In the genomic region with DNA sequence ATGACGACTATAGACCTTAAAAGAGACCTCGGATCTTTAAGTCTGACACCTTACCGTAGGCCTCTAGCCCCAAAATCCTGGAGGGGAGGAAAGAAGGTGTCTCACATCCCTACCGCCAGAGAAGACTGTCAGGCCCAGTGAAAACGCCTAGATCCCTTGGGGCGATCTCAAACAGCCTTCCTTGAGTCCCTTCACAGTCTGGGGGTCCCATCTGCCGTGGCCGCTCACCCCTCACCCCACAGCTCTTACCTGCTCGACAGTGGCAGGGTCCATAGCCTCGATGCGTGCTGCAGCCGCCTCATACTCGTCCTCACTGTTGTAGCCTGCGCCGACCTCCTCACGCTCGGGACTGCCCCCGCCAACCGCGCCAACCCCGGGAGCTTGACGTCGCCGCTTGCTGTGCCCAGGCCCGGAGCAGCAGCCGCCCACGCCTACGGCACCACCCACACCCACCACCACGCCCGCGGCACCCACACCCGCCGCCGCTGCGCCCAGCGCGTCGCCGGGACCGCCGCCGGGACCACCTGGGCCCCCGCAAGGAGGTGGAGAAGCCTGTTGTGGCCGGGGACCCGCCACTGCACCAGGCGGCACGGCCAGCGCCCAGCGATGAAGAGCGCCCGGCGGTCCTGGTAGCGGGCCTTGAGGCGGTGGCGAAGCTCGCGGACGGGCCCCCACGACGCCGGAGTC, we compare ENCODE assay signal across 1 cellular context.
TF ChIP-seq lines count a peak whose summit lies in the region.

No MANE protein-coding gene starts in this region.

TF ChIP-seq in HEK293, 187 proteins besides CTCF, POLR2A, EP300 and RAD21 (continued from another document and continues in another):
- TF ChIP-seq, protein P1, sequence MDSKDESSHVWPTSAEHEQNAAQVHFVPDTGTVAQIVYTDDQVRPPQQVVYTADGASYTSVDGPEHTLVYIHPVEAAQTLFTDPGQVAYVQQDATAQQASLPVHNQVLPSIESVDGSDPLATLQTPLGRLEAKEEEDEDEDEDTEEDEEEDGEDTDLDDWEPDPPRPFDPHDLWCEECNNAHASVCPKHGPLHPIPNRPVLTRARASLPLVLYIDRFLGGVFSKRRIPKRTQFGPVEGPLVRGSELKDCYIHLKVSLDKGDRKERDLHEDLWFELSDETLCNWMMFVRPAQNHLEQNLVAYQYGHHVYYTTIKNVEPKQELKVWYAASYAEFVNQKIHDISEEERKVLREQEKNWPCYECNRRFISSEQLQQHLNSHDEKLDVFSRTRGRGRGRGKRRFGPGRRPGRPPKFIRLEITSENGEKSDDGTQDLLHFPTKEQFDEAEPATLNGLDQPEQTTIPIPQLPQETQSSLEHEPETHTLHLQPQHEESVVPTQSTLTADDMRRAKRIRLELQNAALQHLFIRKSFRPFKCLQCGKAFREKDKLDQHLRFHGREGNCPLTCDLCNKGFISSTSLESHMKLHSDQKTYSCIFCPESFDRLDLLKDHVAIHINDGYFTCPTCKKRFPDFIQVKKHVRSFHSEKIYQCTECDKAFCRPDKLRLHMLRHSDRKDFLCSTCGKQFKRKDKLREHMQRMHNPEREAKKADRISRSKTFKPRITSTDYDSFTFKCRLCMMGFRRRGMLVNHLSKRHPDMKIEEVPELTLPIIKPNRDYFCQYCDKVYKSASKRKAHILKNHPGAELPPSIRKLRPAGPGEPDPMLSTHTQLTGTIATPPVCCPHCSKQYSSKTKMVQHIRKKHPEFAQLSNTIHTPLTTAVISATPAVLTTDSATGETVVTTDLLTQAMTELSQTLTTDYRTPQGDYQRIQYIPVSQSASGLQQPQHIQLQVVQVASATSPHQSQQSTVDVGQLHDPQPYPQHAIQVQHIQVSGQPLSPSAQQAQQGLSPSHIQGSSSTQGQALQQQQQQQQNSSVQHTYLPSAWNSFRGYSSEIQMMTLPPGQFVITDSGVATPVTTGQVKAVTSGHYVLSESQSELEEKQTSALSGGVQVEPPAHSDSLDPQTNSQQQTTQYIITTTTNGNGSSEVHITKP (tag by site-specific recombination; IDR thresholded peaks at IDR 0.05) = peak; percentile 10; the same call in 1 of the 2 replicates
- TF ChIP-seq ZNF48 (tag by site-specific recombination; IDR thresholded peaks at IDR 0.05) (no peak), ZNF133 (tag by site-specific recombination; IDR thresholded peaks at IDR 0.05) (no peak), YY2 (tag by site-specific recombination; IDR thresholded peaks at IDR 0.05) (no peak), SALL2 (tag by site-specific recombination; IDR thresholded peaks at IDR 0.05; ENCODE audit: borderline replicate concordance) (no peak), ZNF76 (tag by site-specific recombination; IDR thresholded peaks at IDR 0.05; ENCODE audit: borderline replicate concordance, low read depth) (no peak), ZNF610 (tag by site-specific recombination; IDR thresholded peaks at IDR 0.05; ENCODE audit: borderline replicate concordance) (no peak), ZNF302 (tag by site-specific recombination; IDR thresholded peaks at IDR 0.05; ENCODE audit: low read depth) (no peak), EGR2 (tag by site-specific recombination; IDR thresholded peaks at IDR 0.05; ENCODE audit: low read depth) (peak; percentile 55; the same call in 1 of the 2 replicates), ZFP69B (tag by site-specific recombination; IDR thresholded peaks at IDR 0.05) (no peak), IKZF3 (tag by site-specific recombination; IDR thresholded peaks at IDR 0.05) (no peak), SP2 (tag by site-specific recombination; IDR thresholded peaks at IDR 0.05) (no peak), KLF8 (tag by site-specific recombination; IDR thresholded peaks at IDR 0.05) (no peak), ZNF221 (tag by site-specific recombination; IDR thresholded peaks at IDR 0.05; ENCODE audit: borderline replicate concordance) (no peak), KLF9 (tag by site-specific recombination; IDR thresholded peaks at IDR 0.05; ENCODE audit: low read depth) (peak; percentile 46; the same call in 1 of the 2 replicates), SCRT2 (tag by site-specific recombination; IDR thresholded peaks at IDR 0.05) (no peak), ZNF211 (tag by site-specific recombination; IDR thresholded peaks at IDR 0.05; ENCODE audit: low read depth) (no peak), TCF7L2 (IDR thresholded peaks at IDR 0.05; ENCODE audit: borderline replicate concordance, low read depth, low read length) (no peak), ZNF548 (tag by site-specific recombination; IDR thresholded peaks at IDR 0.05) (no peak), ZFP37 (tag by site-specific recombination; IDR thresholded peaks at IDR 0.05) (no peak), ZNF777 (tag by site-specific recombination; IDR thresholded peaks at IDR 0.05; ENCODE audit: borderline replicate concordance) (no peak), ZNF2 (tag by site-specific recombination; IDR thresholded peaks at IDR 0.05) (no peak), SP3 (tag by site-specific recombination; IDR thresholded peaks at IDR 0.05) (peak; percentile 29; the same call in 1 of the 2 replicates), ZNF529 (tag by site-specific recombination; IDR thresholded peaks at IDR 0.05; ENCODE audit: insufficient replicate concordance) (no peak), ZNF785 (tag by site-specific recombination; IDR thresholded peaks at IDR 0.05) (no peak), ZNF23 (tag by site-specific recombination; IDR thresholded peaks at IDR 0.05; ENCODE audit: borderline replicate concordance) (no peak), ZNF214 (tag by site-specific recombination; IDR thresholded peaks at IDR 0.05; ENCODE audit: borderline replicate concordance) (no peak), ZSCAN30 (tag by site-specific recombination; IDR thresholded peaks at IDR 0.05) (no peak), FEZF1 (tag by site-specific recombination; IDR thresholded peaks at IDR 0.05) (no peak), ZBTB21 (tag by site-specific recombination; IDR thresholded peaks at IDR 0.05) (no peak)
- TF ChIP-seq, protein P2, sequence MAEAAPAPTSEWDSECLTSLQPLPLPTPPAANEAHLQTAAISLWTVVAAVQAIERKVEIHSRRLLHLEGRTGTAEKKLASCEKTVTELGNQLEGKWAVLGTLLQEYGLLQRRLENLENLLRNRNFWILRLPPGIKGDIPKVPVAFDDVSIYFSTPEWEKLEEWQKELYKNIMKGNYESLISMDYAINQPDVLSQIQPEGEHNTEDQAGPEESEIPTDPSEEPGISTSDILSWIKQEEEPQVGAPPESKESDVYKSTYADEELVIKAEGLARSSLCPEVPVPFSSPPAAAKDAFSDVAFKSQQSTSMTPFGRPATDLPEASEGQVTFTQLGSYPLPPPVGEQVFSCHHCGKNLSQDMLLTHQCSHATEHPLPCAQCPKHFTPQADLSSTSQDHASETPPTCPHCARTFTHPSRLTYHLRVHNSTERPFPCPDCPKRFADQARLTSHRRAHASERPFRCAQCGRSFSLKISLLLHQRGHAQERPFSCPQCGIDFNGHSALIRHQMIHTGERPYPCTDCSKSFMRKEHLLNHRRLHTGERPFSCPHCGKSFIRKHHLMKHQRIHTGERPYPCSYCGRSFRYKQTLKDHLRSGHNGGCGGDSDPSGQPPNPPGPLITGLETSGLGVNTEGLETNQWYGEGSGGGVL (tag by site-specific recombination; IDR thresholded peaks at IDR 0.05) = no peak
- TF ChIP-seq, protein P3, sequence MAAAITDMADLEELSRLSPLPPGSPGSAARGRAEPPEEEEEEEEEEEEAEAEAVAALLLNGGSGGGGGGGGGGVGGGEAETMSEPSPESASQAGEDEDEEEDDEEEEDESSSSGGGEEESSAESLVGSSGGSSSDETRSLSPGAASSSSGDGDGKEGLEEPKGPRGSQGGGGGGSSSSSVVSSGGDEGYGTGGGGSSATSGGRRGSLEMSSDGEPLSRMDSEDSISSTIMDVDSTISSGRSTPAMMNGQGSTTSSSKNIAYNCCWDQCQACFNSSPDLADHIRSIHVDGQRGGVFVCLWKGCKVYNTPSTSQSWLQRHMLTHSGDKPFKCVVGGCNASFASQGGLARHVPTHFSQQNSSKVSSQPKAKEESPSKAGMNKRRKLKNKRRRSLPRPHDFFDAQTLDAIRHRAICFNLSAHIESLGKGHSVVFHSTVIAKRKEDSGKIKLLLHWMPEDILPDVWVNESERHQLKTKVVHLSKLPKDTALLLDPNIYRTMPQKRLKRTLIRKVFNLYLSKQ (tag by site-specific recombination; IDR thresholded peaks at IDR 0.05; ENCODE audit: borderline replicate concordance) = no peak
- TF ChIP-seq, protein P4, sequence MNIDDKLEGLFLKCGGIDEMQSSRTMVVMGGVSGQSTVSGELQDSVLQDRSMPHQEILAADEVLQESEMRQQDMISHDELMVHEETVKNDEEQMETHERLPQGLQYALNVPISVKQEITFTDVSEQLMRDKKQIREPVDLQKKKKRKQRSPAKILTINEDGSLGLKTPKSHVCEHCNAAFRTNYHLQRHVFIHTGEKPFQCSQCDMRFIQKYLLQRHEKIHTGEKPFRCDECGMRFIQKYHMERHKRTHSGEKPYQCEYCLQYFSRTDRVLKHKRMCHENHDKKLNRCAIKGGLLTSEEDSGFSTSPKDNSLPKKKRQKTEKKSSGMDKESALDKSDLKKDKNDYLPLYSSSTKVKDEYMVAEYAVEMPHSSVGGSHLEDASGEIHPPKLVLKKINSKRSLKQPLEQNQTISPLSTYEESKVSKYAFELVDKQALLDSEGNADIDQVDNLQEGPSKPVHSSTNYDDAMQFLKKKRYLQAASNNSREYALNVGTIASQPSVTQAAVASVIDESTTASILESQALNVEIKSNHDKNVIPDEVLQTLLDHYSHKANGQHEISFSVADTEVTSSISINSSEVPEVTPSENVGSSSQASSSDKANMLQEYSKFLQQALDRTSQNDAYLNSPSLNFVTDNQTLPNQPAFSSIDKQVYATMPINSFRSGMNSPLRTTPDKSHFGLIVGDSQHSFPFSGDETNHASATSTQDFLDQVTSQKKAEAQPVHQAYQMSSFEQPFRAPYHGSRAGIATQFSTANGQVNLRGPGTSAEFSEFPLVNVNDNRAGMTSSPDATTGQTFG (tag by site-specific recombination; IDR thresholded peaks at IDR 0.05; ENCODE audit: borderline replicate concordance) = no peak
- TF ChIP-seq, protein P5, sequence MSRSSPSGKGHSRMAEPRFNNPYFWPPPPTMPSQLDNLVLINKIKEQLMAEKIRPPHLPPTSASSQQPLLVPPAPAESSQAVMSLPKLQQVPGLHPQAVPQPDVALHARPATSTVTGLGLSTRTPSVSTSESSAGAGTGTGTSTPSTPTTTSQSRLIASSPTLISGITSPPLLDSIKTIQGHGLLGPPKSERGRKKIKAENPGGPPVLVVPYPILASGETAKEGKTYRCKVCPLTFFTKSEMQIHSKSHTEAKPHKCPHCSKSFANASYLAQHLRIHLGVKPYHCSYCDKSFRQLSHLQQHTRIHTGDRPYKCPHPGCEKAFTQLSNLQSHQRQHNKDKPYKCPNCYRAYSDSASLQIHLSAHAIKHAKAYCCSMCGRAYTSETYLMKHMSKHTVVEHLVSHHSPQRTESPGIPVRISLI (tag by site-specific recombination; IDR thresholded peaks at IDR 0.05) = no peak
- TF ChIP-seq, protein P6, sequence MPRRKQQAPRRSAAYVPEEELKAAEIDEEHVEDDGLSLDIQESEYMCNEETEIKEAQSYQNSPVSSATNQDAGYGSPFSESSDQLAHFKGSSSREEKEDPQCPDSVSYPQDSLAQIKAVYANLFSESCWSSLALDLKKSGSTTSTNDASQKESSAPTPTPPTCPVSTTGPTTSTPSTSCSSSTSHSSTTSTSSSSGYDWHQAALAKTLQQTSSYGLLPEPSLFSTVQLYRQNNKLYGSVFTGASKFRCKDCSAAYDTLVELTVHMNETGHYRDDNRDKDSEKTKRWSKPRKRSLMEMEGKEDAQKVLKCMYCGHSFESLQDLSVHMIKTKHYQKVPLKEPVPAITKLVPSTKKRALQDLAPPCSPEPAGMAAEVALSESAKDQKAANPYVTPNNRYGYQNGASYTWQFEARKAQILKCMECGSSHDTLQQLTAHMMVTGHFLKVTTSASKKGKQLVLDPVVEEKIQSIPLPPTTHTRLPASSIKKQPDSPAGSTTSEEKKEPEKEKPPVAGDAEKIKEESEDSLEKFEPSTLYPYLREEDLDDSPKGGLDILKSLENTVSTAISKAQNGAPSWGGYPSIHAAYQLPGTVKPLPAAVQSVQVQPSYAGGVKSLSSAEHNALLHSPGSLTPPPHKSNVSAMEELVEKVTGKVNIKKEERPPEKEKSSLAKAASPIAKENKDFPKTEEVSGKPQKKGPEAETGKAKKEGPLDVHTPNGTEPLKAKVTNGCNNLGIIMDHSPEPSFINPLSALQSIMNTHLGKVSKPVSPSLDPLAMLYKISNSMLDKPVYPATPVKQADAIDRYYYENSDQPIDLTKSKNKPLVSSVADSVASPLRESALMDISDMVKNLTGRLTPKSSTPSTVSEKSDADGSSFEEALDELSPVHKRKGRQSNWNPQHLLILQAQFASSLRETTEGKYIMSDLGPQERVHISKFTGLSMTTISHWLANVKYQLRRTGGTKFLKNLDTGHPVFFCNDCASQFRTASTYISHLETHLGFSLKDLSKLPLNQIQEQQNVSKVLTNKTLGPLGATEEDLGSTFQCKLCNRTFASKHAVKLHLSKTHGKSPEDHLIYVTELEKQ (tag by site-specific recombination; IDR thresholded peaks at IDR 0.05; ENCODE audit: borderline replicate concordance) = no peak
- TF ChIP-seq, protein P7, sequence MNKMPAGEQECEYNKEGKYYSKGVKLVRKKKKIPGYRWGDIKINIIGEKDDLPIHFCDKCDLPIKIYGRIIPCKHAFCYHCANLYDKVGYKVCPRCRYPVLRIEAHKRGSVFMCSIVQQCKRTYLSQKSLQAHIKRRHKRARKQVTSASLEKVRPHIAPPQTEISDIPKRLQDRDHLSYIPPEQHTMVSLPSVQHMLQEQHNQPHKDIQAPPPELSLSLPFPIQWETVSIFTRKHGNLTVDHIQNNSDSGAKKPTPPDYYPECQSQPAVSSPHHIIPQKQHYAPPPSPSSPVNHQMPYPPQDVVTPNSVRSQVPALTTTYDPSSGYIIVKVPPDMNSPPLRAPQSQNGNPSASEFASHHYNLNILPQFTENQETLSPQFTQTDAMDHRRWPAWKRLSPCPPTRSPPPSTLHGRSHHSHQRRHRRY (tag by site-specific recombination; IDR thresholded peaks at IDR 0.05) = no peak
- TF ChIP-seq, protein P8, sequence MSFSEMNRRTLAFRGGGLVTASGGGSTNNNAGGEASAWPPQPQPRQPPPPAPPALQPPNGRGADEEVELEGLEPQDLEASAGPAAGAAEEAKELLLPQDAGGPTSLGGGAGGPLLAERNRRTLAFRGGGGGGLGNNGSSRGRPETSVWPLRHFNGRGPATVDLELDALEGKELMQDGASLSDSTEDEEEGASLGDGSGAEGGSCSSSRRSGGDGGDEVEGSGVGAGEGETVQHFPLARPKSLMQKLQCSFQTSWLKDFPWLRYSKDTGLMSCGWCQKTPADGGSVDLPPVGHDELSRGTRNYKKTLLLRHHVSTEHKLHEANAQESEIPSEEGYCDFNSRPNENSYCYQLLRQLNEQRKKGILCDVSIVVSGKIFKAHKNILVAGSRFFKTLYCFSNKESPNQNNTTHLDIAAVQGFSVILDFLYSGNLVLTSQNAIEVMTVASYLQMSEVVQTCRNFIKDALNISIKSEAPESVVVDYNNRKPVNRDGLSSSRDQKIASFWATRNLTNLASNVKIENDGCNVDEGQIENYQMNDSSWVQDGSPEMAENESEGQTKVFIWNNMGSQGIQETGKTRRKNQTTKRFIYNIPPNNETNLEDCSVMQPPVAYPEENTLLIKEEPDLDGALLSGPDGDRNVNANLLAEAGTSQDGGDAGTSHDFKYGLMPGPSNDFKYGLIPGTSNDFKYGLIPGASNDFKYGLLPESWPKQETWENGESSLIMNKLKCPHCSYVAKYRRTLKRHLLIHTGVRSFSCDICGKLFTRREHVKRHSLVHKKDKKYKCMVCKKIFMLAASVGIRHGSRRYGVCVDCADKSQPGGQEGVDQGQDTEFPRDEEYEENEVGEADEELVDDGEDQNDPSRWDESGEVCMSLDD (tag by site-specific recombination; IDR thresholded peaks at IDR 0.05) = no peak
